Comparison of ENCODE assay signal across 2 cellular contexts in the genomic region with DNA sequence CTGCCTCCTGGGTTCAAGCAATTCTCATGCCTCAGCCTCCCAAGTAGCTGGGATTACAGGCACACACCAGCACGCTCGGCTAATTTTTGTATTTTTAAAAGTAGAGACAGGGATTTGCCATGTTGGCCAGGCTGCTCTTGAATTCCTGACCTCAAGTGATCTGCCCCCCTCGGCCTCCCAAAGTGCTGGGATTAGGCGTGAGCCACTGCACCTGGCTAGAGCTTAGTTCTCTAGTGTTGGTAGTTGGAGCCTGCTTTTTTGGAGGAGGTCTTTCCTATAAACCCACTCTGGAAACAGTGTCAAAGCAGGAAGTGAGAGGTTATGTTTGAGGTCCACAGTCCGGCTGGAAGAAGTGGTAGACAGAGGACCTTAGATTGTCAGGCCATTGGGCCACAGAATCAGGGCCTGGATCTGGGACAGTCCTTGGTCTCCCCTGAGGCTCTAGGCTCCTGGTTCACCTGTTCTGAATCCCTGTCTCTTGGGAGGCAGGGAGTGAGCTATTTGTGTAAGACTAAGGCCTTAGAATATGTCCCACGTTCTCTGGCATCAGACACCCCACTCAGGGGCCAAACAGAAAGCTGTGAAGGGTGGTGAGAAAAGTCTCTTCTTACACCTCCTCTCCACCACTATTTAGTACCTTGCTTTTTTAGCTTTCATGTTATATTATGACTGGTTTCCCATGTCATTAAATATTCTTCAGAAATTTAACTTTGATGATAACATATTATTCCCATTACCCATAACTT.
TF ChIP-seq lines count a peak whose summit lies in the region.

No MANE protein-coding gene starts in this region.

TF ChIP-seq in GM23338, 12 proteins besides CTCF, POLR2A, EP300 and RAD21 (continued from another document):
- TF ChIP-seq, protein P1, sequence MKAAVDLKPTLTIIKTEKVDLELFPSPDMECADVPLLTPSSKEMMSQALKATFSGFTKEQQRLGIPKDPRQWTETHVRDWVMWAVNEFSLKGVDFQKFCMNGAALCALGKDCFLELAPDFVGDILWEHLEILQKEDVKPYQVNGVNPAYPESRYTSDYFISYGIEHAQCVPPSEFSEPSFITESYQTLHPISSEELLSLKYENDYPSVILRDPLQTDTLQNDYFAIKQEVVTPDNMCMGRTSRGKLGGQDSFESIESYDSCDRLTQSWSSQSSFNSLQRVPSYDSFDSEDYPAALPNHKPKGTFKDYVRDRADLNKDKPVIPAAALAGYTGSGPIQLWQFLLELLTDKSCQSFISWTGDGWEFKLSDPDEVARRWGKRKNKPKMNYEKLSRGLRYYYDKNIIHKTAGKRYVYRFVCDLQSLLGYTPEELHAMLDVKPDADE (IDR thresholded peaks at IDR 0.05): no peak
- no peak for TF ChIP-seq ZNF331 (CRISPR knock-in tag; IDR thresholded peaks at IDR 0.05; ENCODE audit: low read depth)
- TF ChIP-seq, protein P2, sequence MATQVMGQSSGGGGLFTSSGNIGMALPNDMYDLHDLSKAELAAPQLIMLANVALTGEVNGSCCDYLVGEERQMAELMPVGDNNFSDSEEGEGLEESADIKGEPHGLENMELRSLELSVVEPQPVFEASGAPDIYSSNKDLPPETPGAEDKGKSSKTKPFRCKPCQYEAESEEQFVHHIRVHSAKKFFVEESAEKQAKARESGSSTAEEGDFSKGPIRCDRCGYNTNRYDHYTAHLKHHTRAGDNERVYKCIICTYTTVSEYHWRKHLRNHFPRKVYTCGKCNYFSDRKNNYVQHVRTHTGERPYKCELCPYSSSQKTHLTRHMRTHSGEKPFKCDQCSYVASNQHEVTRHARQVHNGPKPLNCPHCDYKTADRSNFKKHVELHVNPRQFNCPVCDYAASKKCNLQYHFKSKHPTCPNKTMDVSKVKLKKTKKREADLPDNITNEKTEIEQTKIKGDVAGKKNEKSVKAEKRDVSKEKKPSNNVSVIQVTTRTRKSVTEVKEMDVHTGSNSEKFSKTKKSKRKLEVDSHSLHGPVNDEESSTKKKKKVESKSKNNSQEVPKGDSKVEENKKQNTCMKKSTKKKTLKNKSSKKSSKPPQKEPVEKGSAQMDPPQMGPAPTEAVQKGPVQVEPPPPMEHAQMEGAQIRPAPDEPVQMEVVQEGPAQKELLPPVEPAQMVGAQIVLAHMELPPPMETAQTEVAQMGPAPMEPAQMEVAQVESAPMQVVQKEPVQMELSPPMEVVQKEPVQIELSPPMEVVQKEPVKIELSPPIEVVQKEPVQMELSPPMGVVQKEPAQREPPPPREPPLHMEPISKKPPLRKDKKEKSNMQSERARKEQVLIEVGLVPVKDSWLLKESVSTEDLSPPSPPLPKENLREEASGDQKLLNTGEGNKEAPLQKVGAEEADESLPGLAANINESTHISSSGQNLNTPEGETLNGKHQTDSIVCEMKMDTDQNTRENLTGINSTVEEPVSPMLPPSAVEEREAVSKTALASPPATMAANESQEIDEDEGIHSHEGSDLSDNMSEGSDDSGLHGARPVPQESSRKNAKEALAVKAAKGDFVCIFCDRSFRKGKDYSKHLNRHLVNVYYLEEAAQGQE (IDR thresholded peaks at IDR 0.05; ENCODE audit: unreplicated experiment): no peak
- no peak for TF ChIP-seq EZH2 (IDR thresholded peaks at IDR 0.05; ENCODE audit: low read depth, unreplicated experiment)
- TF ChIP-seq STAT1 (IDR thresholded peaks at IDR 0.05; ENCODE audit: unreplicated experiment): no peak
- TF ChIP-seq, protein P3, sequence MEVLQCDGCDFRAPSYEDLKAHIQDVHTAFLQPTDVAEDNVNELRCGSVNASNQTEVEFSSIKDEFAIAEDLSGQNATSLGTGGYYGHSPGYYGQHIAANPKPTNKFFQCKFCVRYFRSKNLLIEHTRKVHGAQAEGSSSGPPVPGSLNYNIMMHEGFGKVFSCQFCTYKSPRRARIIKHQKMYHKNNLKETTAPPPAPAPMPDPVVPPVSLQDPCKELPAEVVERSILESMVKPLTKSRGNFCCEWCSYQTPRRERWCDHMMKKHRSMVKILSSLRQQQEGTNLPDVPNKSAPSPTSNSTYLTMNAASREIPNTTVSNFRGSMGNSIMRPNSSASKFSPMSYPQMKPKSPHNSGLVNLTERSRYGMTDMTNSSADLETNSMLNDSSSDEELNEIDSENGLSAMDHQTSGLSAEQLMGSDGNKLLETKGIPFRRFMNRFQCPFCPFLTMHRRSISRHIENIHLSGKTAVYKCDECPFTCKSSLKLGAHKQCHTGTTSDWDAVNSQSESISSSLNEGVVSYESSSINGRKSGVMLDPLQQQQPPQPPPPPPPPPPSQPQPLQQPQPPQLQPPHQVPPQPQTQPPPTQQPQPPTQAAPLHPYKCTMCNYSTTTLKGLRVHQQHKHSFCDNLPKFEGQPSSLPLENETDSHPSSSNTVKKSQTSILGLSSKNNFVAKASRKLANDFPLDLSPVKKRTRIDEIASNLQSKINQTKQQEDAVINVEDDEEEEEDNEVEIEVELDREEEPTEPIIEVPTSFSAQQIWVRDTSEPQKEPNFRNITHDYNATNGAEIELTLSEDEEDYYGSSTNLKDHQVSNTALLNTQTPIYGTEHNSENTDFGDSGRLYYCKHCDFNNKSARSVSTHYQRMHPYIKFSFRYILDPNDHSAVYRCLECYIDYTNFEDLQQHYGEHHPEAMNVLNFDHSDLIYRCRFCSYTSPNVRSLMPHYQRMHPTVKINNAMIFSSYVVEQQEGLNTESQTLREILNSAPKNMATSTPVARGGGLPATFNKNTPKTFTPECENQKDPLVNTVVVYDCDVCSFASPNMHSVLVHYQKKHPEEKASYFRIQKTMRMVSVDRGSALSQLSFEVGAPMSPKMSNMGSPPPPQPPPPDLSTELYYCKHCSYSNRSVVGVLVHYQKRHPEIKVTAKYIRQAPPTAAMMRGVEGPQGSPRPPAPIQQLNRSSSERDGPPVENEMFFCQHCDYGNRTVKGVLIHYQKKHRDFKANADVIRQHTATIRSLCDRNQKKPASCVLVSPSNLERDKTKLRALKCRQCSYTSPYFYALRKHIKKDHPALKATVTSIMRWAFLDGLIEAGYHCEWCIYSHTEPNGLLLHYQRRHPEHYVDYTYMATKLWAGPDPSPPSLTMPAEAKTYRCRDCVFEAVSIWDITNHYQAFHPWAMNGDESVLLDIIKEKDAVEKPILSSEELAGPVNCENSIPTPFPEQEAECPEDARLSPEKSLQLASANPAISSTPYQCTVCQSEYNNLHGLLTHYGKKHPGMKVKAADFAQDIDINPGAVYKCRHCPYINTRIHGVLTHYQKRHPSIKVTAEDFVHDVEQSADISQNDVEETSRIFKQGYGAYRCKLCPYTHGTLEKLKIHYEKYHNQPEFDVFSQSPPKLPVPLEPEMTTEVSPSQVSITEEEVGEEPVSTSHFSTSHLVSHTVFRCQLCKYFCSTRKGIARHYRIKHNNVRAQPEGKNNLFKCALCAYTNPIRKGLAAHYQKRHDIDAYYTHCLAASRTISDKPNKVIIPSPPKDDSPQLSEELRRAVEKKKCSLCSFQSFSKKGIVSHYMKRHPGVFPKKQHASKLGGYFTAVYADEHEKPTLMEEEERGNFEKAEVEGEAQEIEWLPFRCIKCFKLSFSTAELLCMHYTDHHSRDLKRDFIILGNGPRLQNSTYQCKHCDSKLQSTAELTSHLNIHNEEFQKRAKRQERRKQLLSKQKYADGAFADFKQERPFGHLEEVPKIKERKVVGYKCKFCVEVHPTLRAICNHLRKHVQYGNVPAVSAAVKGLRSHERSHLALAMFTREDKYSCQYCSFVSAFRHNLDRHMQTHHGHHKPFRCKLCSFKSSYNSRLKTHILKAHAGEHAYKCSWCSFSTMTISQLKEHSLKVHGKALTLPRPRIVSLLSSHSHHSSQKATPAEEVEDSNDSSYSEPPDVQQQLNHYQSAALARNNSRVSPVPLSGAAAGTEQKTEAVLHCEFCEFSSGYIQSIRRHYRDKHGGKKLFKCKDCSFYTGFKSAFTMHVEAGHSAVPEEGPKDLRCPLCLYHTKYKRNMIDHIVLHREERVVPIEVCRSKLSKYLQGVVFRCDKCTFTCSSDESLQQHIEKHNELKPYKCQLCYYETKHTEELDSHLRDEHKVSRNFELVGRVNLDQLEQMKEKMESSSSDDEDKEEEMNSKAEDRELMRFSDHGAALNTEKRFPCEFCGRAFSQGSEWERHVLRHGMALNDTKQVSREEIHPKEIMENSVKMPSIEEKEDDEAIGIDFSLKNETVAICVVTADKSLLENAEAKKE (CRISPR knock-in tag; IDR thresholded peaks at IDR 0.05): no peak
- TF ChIP-seq NANOG (IDR thresholded peaks at IDR 0.05; ENCODE audit: borderline replicate concordance): no peak

TF ChIP-seq in GM12878, 131 proteins besides CTCF, POLR2A, EP300 and RAD21 (continued from another document and continues in another):
- TF ChIP-seq CBX3 (IDR thresholded peaks at IDR 0.05; ENCODE audit: borderline replicate concordance, low read depth) (no peak), NBN (IDR thresholded peaks at IDR 0.05) (no peak), RAD51 (IDR thresholded peaks at IDR 0.05) (no peak), CBFB (IDR thresholded peaks at IDR 0.05; ENCODE audit: low read depth) (no peak), CREM (IDR thresholded peaks at IDR 0.05; ENCODE audit: low read depth) (no peak), KAT2A (conservative IDR thresholded peaks at IDR 0.05; ENCODE audit: control insufficient read depth, low read depth, low read length) (no peak), FOXK2 (IDR thresholded peaks at IDR 0.05) (no peak), TARDBP (IDR thresholded peaks at IDR 0.05; ENCODE audit: borderline replicate concordance) (no peak), IRF4 (IDR thresholded peaks at IDR 0.05; ENCODE audit: low read depth, low read length) (no peak), TCF7 (IDR thresholded peaks at IDR 0.05; ENCODE audit: borderline replicate concordance) (no peak), ZBED1 (IDR thresholded peaks at IDR 0.05; ENCODE audit: borderline replicate concordance) (no peak; the same call in 1 of the 2 replicates), GATAD2B (conservative IDR thresholded peaks at IDR 0.05; ENCODE audit: low read depth) (no peak), HCFC1 (IDR thresholded peaks at IDR 0.05; ENCODE audit: low read length) (no peak)
- TF ChIP-seq, protein P4, sequence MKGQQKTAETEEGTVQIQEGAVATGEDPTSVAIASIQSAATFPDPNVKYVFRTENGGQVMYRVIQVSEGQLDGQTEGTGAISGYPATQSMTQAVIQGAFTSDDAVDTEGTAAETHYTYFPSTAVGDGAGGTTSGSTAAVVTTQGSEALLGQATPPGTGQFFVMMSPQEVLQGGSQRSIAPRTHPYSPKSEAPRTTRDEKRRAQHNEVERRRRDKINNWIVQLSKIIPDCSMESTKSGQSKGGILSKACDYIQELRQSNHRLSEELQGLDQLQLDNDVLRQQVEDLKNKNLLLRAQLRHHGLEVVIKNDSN (IDR thresholded peaks at IDR 0.05; ENCODE audit: borderline replicate concordance, extremely low read length, insufficient read depth, low read depth, low read length): no peak
- TF ChIP-seq, protein P2 (IDR thresholded peaks at IDR 0.05; ENCODE audit: low read depth, low read length): no peak
- TF ChIP-seq, protein P5, sequence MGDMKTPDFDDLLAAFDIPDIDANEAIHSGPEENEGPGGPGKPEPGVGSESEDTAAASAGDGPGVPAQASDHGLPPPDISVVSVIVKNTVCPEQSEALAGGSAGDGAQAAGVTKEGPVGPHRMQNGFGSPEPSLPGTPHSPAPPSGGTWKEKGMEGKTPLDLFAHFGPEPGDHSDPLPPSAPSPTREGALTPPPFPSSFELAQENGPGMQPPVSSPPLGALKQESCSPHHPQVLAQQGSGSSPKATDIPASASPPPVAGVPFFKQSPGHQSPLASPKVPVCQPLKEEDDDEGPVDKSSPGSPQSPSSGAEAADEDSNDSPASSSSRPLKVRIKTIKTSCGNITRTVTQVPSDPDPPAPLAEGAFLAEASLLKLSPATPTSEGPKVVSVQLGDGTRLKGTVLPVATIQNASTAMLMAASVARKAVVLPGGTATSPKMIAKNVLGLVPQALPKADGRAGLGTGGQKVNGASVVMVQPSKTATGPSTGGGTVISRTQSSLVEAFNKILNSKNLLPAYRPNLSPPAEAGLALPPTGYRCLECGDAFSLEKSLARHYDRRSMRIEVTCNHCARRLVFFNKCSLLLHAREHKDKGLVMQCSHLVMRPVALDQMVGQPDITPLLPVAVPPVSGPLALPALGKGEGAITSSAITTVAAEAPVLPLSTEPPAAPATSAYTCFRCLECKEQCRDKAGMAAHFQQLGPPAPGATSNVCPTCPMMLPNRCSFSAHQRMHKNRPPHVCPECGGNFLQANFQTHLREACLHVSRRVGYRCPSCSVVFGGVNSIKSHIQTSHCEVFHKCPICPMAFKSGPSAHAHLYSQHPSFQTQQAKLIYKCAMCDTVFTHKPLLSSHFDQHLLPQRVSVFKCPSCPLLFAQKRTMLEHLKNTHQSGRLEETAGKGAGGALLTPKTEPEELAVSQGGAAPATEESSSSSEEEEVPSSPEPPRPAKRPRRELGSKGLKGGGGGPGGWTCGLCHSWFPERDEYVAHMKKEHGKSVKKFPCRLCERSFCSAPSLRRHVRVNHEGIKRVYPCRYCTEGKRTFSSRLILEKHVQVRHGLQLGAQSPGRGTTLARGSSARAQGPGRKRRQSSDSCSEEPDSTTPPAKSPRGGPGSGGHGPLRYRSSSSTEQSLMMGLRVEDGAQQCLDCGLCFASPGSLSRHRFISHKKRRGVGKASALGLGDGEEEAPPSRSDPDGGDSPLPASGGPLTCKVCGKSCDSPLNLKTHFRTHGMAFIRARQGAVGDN (IDR thresholded peaks at IDR 0.05): peak; percentile 77
